11 cellular contexts compared by ENCODE assay signal in genomic region chr10:47406870-47407648, GRCh38. TPM values are rescaled to one million over a fixed set of nuclear protein-coding genes. Genes with fewer than 3 reads are reported as not detected.
DNase-seq lines count a peak whose midpoint lies in the region; ATAC-seq and TF ChIP-seq lines count a peak whose summit lies in the region.
"Had no signal": no experiment of that assay in that cellular context is flagged by ENCODE, and none has a peak within 500 bp of the region (broad histone marks: within the 10 kb centered on the region; RNA-seq: fewer than 3 reads in every experiment).

No MANE protein-coding gene starts in this region.

- H3K27ac ChIP-seq in lower lobe of right lung, result no peak overlapping the region
- H3K27ac ChIP-seq in coronary artery, result no peak overlapping the region

- peak; percentile 36 to 60 for ATAC-seq in lower lobe of right lung
- ATAC-seq in HG03175 (IDR thresholded peaks at IDR 0.05; ENCODE audit: unreplicated experiment), result no peak
- no peak for ATAC-seq in GM19397 (IDR thresholded peaks at IDR 0.05; ENCODE audit: unreplicated experiment)

- DNase-seq in Daoy (ENCODE audit: low read depth) (peak; percentile 88), LHCN-M2 (ENCODE audit: low read depth) (peak; percentile 49), cardiac fibroblast (ENCODE audit: low read depth in 2 of 2) (peak; percentile 49 to 79), lower lobe of right lung (no peak), OCI-M2 (lab: John Stamatoyannopoulos, UW; ENCODE audit: unreplicated experiment) (no peak), coronary artery (ENCODE audit: low spot score) (no peak)
- DNase-seq: activated T-cell treated with anti-CD3 and anti-CD28 coated beads, Interleukin-2, amount 50 U/mL, for 1 hour; foreskin melanocyte had no signal

- H3K4me3 ChIP-seq in cardiac fibroblast (replicated peaks in 1 of 2; ENCODE audit: low read depth in 2 of 2, low read length in 2 of 2) (no peak overlapping the region), lower lobe of right lung (no peak overlapping the region), coronary artery (no peak overlapping the region)

- TF ChIP-seq CTCF in cardiac fibroblast (IDR thresholded peaks at IDR 0.05; ENCODE audit: low read depth, low read length) (no peak), lower lobe of right lung (IDR thresholded peaks at IDR 0.05) (no peak), coronary artery (IDR thresholded peaks at IDR 0.05) (no peak)

- no peaks in the 10 kb centered on the region for H3K9me3 ChIP-seq in lower lobe of right lung

- intact Hi-C loops in lower lobe of right lung (cut with DNase I), result no loop called here

- H3K4me1 ChIP-seq in lower lobe of right lung, result peaks cover 6% of the 10 kb centered on the region

- no peaks in the 10 kb centered on the region for H3K27me3 ChIP-seq in lower lobe of right lung (ENCODE audit: low read depth)

- H3K36me3 ChIP-seq in lower lobe of right lung, result no peaks in the 10 kb centered on the region

RNA-seq across cellular contexts. Expression of gene ZNF488, which starts 23.0 kb away (rescaled TPM):
- total RNA-seq in Daoy (2014; rRNA removed; shearing (Covaris generic)), result 0.97 and 1.1 TPM in 2 replicates
- total RNA-seq in LHCN-M2 (2014; rRNA removed) (0.11 TPM in 1 of 2 replicates, not detected in the other), lower lobe of right lung (0.38 TPM)
- 0.04 TPM for polyA plus RNA-seq in LHCN-M2 (2012)

RNA-seq across cellular contexts. Expression of gene RBP3, which starts 58.9 kb away (rescaled TPM):
- total RNA-seq in Daoy (2014; rRNA removed; shearing (Covaris generic)), result not detected in 2 replicates
- total RNA-seq in LHCN-M2 (2014; rRNA removed), result not detected in 2 replicates
- polyA plus RNA-seq in LHCN-M2 (2012), result not detected
- total RNA-seq in lower lobe of right lung, result not detected
- total RNA-seq: neural crest cell had no signal

Comparison
In these comparisons a context has a peak if more than half of its experiments do, and no peak if none do; other contexts are left out.
1. DNase-seq: peak in Daoy (single experiment), LHCN-M2 (single experiment) and cardiac fibroblast (2 of 2); none in lower lobe of right lung (single experiment), OCI-M2 (single experiment) and coronary artery (single experiment).
2. ATAC-seq: peak in lower lobe of right lung (2 of 2); none in HG03175 (single experiment) and GM19397 (single experiment).